Comparison of ENCODE assay signal across 3 cellular contexts in the genomic region with DNA sequence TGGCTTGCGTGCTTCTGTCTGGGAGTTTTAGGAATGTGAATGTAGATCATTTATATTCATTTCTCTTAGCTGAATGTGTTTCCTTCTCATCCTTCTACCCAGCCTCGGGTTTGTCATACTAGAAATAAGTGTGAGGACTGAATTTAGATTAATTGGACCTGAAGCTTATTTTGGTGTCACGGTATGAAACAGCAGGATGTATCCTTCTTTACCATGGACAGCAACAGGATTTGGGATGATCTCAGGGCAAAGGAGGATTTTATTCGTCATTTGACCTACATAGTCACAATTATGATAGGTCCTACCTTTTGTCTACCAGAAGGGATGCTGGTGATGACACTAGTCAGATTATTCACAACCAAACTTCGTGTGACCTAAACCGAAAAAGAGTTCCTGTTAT.
TF ChIP-seq lines count a peak whose summit lies in the region.

No MANE protein-coding gene starts in this region.

TF ChIP-seq in HepG2, 621 proteins besides CTCF, POLR2A, EP300 and RAD21 (continues in another document):
- no peak for TF ChIP-seq HMG20B (CRISPR knock-in tag; conservative IDR thresholded peaks at IDR 0.05)
- TF ChIP-seq, protein P1, sequence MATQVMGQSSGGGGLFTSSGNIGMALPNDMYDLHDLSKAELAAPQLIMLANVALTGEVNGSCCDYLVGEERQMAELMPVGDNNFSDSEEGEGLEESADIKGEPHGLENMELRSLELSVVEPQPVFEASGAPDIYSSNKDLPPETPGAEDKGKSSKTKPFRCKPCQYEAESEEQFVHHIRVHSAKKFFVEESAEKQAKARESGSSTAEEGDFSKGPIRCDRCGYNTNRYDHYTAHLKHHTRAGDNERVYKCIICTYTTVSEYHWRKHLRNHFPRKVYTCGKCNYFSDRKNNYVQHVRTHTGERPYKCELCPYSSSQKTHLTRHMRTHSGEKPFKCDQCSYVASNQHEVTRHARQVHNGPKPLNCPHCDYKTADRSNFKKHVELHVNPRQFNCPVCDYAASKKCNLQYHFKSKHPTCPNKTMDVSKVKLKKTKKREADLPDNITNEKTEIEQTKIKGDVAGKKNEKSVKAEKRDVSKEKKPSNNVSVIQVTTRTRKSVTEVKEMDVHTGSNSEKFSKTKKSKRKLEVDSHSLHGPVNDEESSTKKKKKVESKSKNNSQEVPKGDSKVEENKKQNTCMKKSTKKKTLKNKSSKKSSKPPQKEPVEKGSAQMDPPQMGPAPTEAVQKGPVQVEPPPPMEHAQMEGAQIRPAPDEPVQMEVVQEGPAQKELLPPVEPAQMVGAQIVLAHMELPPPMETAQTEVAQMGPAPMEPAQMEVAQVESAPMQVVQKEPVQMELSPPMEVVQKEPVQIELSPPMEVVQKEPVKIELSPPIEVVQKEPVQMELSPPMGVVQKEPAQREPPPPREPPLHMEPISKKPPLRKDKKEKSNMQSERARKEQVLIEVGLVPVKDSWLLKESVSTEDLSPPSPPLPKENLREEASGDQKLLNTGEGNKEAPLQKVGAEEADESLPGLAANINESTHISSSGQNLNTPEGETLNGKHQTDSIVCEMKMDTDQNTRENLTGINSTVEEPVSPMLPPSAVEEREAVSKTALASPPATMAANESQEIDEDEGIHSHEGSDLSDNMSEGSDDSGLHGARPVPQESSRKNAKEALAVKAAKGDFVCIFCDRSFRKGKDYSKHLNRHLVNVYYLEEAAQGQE (IDR thresholded peaks at IDR 0.05; ENCODE audit: borderline replicate concordance in 1 of 2, low read depth in 1 of 2, low read length in 2 of 2) = peak in 1 of 2 experiments; percentile 46; a peak in 1 of 4 replicates
- TF ChIP-seq, protein P2, sequence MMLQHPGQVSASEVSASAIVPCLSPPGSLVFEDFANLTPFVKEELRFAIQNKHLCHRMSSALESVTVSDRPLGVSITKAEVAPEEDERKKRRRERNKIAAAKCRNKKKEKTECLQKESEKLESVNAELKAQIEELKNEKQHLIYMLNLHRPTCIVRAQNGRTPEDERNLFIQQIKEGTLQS (CRISPR knock-in tag; IDR thresholded peaks at IDR 0.05) = no peak
- peak; percentile 59; the same call in 1 of the 2 replicates for TF ChIP-seq CREB1 (IDR thresholded peaks at IDR 0.05)
- no peak for TF ChIP-seq CREB1 (CRISPR knock-in tag; IDR thresholded peaks at IDR 0.05)
- TF ChIP-seq, protein P3, sequence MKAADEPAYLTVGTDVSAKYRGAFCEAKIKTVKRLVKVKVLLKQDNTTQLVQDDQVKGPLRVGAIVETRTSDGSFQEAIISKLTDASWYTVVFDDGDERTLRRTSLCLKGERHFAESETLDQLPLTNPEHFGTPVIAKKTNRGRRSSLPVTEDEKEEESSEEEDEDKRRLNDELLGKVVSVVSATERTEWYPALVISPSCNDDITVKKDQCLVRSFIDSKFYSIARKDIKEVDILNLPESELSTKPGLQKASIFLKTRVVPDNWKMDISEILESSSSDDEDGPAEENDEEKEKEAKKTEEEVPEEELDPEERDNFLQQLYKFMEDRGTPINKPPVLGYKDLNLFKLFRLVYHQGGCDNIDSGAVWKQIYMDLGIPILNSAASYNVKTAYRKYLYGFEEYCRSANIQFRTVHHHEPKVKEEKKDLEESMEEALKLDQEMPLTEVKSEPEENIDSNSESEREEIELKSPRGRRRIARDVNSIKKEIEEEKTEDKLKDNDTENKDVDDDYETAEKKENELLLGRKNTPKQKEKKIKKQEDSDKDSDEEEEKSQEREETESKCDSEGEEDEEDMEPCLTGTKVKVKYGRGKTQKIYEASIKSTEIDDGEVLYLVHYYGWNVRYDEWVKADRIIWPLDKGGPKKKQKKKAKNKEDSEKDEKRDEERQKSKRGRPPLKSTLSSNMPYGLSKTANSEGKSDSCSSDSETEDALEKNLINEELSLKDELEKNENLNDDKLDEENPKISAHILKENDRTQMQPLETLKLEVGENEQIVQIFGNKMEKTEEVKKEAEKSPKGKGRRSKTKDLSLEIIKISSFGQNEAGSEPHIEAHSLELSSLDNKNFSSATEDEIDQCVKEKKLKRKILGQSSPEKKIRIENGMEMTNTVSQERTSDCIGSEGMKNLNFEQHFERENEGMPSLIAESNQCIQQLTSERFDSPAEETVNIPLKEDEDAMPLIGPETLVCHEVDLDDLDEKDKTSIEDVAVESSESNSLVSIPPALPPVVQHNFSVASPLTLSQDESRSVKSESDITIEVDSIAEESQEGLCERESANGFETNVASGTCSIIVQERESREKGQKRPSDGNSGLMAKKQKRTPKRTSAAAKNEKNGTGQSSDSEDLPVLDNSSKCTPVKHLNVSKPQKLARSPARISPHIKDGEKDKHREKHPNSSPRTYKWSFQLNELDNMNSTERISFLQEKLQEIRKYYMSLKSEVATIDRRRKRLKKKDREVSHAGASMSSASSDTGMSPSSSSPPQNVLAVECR (CRISPR knock-in tag; IDR thresholded peaks at IDR 0.05; ENCODE audit: borderline replicate concordance) = no peak
- no peak for TF ChIP-seq ZSCAN29 (CRISPR knock-in tag; conservative IDR thresholded peaks at IDR 0.05)

TF ChIP-seq in GM23338, 12 proteins besides CTCF, POLR2A, EP300 and RAD21:
- no peak for TF ChIP-seq STAT1 (IDR thresholded peaks at IDR 0.05; ENCODE audit: unreplicated experiment)
- TF ChIP-seq, protein P1 (IDR thresholded peaks at IDR 0.05; ENCODE audit: unreplicated experiment) = peak; percentile 53

TF ChIP-seq in IMR-90, 13 proteins besides CTCF, POLR2A, EP300 and RAD21:
- no peak for TF ChIP-seq RCOR1 (IDR thresholded peaks at IDR 0.05; ENCODE audit: insufficient replicate concordance, low read length)
- TF ChIP-seq RFX5 (IDR thresholded peaks at IDR 0.05; ENCODE audit: low read depth, low read length) = no peak
- TF ChIP-seq CHD1 (IDR thresholded peaks at IDR 0.05; ENCODE audit: low read depth, low read length) = no peak
- no peak for TF ChIP-seq MAZ (IDR thresholded peaks at IDR 0.05; ENCODE audit: borderline replicate concordance, low read depth, low read length)
